ENCODE assay signal across 9 cellular contexts in genomic region chr12:2794736-2795289, GRCh38. TPM values are rescaled to one million over a fixed set of nuclear protein-coding genes. Genes with fewer than 3 reads are reported as not detected.
DNase-seq lines count a peak whose midpoint lies in the region; ATAC-seq, FAIRE-seq and TF ChIP-seq lines count a peak whose summit lies in the region.
"Had no signal": no experiment of that assay in that cellular context is flagged by ENCODE, and none has a peak within 500 bp of the region (broad histone marks: within the 10 kb centered on the region; RNA-seq: fewer than 3 reads in every experiment).

FKBP4 (plus strand) TSS chr12:2794970; CDS start chr12:2795140, 170 bp downstream.

- H3K36me3 Mint-ChIP-seq in dendritic cell treated with granulocyte-macrophage colony-stimulating factor and Interleukin-4, amounts not matched to agents 40 ng/mL and 50 ng/mL, for 4 days (ENCODE audit: low read depth) = peaks cover 49% of the 10 kb centered on the region

- peak; percentile 83 for ATAC-seq in HG03439 (IDR thresholded peaks at IDR 0.05; ENCODE audit: unreplicated experiment)

- peaks cover 13% of the 10 kb centered on the region for H3K27me3 Mint-ChIP-seq in dendritic cell treated with granulocyte-macrophage colony-stimulating factor and Interleukin-4, amounts not matched to agents 40 ng/mL and 50 ng/mL, for 4 days

- H3K9ac ChIP-seq in liver (ENCODE audit: low read depth in 1 of 2, low read length in 2 of 2) = peak within 1 kb of the TSS; percentile 58 to 75

- peak within 1 kb of the TSS; percentile 83 to 84 for H3K27ac ChIP-seq in liver (ENCODE audit: low read depth in 1 of 2, low read length in 2 of 2)

- no peak for TF ChIP-seq RAD21 in liver (IDR thresholded peaks at IDR 0.05)

- peaks cover 48% of the 10 kb centered on the region for H3K4me1 Mint-ChIP-seq in dendritic cell treated with granulocyte-macrophage colony-stimulating factor and Interleukin-4, amounts not matched to agents 40 ng/mL and 50 ng/mL, for 4 days (ENCODE audit: low read depth)

- no peaks in the 10 kb centered on the region for H3K27me3 ChIP-seq in liver (ENCODE audit: control insufficient read depth in 4 of 4, insufficient read depth in 4 of 4, low read length in 3 of 4)

- peak within 1 kb of the TSS; percentile 100 for H3K4me3 Mint-ChIP-seq in dendritic cell treated with granulocyte-macrophage colony-stimulating factor and Interleukin-4, amounts not matched to agents 40 ng/mL and 50 ng/mL, for 4 days

- FAIRE-seq in GM19239 (lab: Jason Lieb, UNC) = peak; percentile 92
- FAIRE-seq: islet of Langerhans had no signal

- peaks cover 4 to 31% (median 20%) of the 10 kb centered on the region in 4 donors for H3K4me1 ChIP-seq in liver (ENCODE audit: control insufficient read depth in 4 of 4, insufficient read depth in 4 of 4, low read length in 3 of 4)

- DNase-seq in C1 segment of cervical spinal cord (lab: John Stamatoyannopoulos, UW) (peak; percentile 19 to 92 (median 86)), GM19239 (ENCODE audit: insufficient read length, low spot score) (peak; percentile 97), NCI-H526 (lab: John Stamatoyannopoulos, UW) (peak; percentile 28 to 93)
- peak; percentile 83 to 87 for DNase-seq in activated CD4-positive, alpha-beta T cell treated with anti-CD3 and anti-CD28 coated beads, Interleukin-2, amount 50 U/mL, for 4 hours
- peak; percentile 91 for DNase-seq in stimulated activated CD4-positive, alpha-beta T cell treated with anti-CD3 and anti-CD28 coated beads, Interleukin-4, amount 100 ng/mL, for 24 hours

- H3K36me3 ChIP-seq in liver (ENCODE audit: control insufficient read depth in 4 of 4, insufficient read depth in 3 of 4, low read depth in 1 of 4, low read length in 3 of 4) = peaks cover 3 to 24% (median 21%) of the 10 kb centered on the region in 4 donors

- peak within 1 kb of the TSS; percentile 89 for H3K27ac Mint-ChIP-seq in dendritic cell treated with granulocyte-macrophage colony-stimulating factor and Interleukin-4, amounts not matched to agents 40 ng/mL and 50 ng/mL, for 4 days

- H3K9me3 Mint-ChIP-seq in dendritic cell treated with granulocyte-macrophage colony-stimulating factor and Interleukin-4, amounts not matched to agents 40 ng/mL and 50 ng/mL, for 4 days = no peaks in the 10 kb centered on the region

- intact Hi-C loops in dendritic cell treated with granulocyte-macrophage colony-stimulating factor and Interleukin-4, amounts not matched to agents 40 ng/mL and 50 ng/mL, for 4 days (cut with micrococcal nuclease) = loop anchor here (1.0 kb wide), 1 partner anchor 18 kb away; no protein-coding TSS in a partner anchor

- H3K9me3 ChIP-seq in liver (ENCODE audit: control insufficient read depth in 4 of 4, low read length in 3 of 4) = no peaks in the 10 kb centered on the region

- H3K4me3 ChIP-seq in liver (ENCODE audit: low read depth in 1 of 3, low read length in 3 of 3) = peak within 1 kb of the TSS; percentile 79 to 93 (median 87)

- under 1% methylated on average over 63 of the region's 63 CpGs for WGBS in liver

- no peak for TF ChIP-seq CTCF in liver (IDR thresholded peaks at IDR 0.05; ENCODE audit: low read depth, low read length, missing input control)

TF ChIP-seq in liver, 16 proteins besides CTCF, POLR2A, EP300 and RAD21:
- TF ChIP-seq SP1 (IDR thresholded peaks at IDR 0.05) (no peak), NR2F2 (IDR thresholded peaks at IDR 0.05) (no peak), ZBTB33 (IDR thresholded peaks at IDR 0.05) (no peak), YY1 (IDR thresholded peaks at IDR 0.05) (peak; percentile 81), MAX (IDR thresholded peaks at IDR 0.05) (peak; percentile 32)
TF ChIP-seq in liver: peak in this region for 2.

RNA-seq across cellular contexts. Expression of gene FKBP4, which starts in this region (rescaled TPM):
- 10 to 100 TPM; 29.9 to 38.7 TPM for total RNA-seq in liver
- polyA plus RNA-seq in liver = 10 to 100 TPM; 21.3 to 33.3 TPM

Comparison
In these comparisons a context has a peak if more than half of its experiments do, and no peak if none do; other contexts are left out.
1. Peak in every context shown above with its lines: DNase-seq, ATAC-seq, H3K4me3 ChIP-seq and H3K27ac ChIP-seq.